In genomic region chr2:235390108-235390815, GRCh38 we compare ENCODE assay signal across 9 cellular contexts.
DNase-seq lines count a peak whose midpoint lies in the region; ATAC-seq and TF ChIP-seq lines count a peak whose summit lies in the region.
"Had no signal": no experiment of that assay in that cellular context is flagged by ENCODE, and none has a peak within 500 bp of the region (broad histone marks: within the 10 kb centered on the region; RNA-seq: fewer than 3 reads in every experiment).

No MANE protein-coding gene starts in this region.

- H4K20me1 ChIP-seq in KMS-11 (ENCODE audit: insufficient read depth), result no peaks in the 10 kb centered on the region

- DNase-seq in activated CD8-positive, alpha-beta memory T cell treated with anti-CD3 and anti-CD28 coated beads, Interleukin-2, amount 50 U/mL, for 48 hours, result peak; percentile 56
- peak; percentile 46 for DNase-seq in mucosa of gallbladder (ENCODE audit: low spot score)
- no peak for DNase-seq in NCI-H2029 (lab: John Stamatoyannopoulos, UW)
- DNase-seq in foreskin fibroblast, result no peak

- H3K4me3 ChIP-seq in KMS-11 (IDR thresholded peaks at IDR 0.05; ENCODE audit: insufficient read depth, low read depth, low read length) (no peak overlapping the region), foreskin fibroblast (ENCODE audit: low read depth in 1 of 2, low read length in 2 of 2) (no peak overlapping the region)
- H3K4me3 ChIP-seq: thoracic aorta had no signal

- H3K4me2 ChIP-seq in KMS-11, result peak overlapping the region; percentile 79

- no peaks in the 10 kb centered on the region for H3K79me2 ChIP-seq in KMS-11 (ENCODE audit: insufficient read depth, low read depth)

- ATAC-seq in GM21381 (IDR thresholded peaks at IDR 0.05; ENCODE audit: unreplicated experiment) (peak; percentile 89), GM19455 (IDR thresholded peaks at IDR 0.05; ENCODE audit: unreplicated experiment) (no peak)
- ATAC-seq: Panc1 had no signal

- no peaks in the 10 kb centered on the region for H3K36me3 ChIP-seq in KMS-11 (ENCODE audit: insufficient read depth)
- H3K36me3 ChIP-seq: thoracic aorta had no signal

- peaks cover 39% of the 10 kb centered on the region for H3K4me1 ChIP-seq in KMS-11 (ENCODE audit: low read depth, poor library complexity, severe bottlenecking)

- H3K27me3 ChIP-seq in KMS-11 (ENCODE audit: insufficient read depth, low read depth), result no peaks in the 10 kb centered on the region

- peak overlapping the region; percentile 60 for H2AFZ ChIP-seq in KMS-11 (ENCODE audit: low read depth)

- H3K9ac ChIP-seq in KMS-11, result peak overlapping the region; percentile 45; the same call in 1 of the 2 replicates

- TF ChIP-seq CTCF in KMS-11 (conservative IDR thresholded peaks at IDR 0.05; ENCODE audit: low read depth, low read length) (no peak), foreskin fibroblast (IDR thresholded peaks at IDR 0.05; ENCODE audit: low read depth, low read length) (no peak)

- H3K27ac ChIP-seq in KMS-11, result peak overlapping the region; percentile 82
- H3K27ac ChIP-seq: thoracic aorta had no signal

Comparison
In these comparisons a context has a peak if more than half of its experiments do, and no peak if none do; other contexts are left out.
1. DNase-seq: peak in activated CD8-positive, alpha-beta memory T cell treated with anti-CD3 and anti-CD28 coated beads, Interleukin-2, amount 50 U/mL, for 48 hours (single experiment) and mucosa of gallbladder (single experiment); none in NCI-H2029 (single experiment) and foreskin fibroblast (0 of 2).